In the genomic region with DNA sequence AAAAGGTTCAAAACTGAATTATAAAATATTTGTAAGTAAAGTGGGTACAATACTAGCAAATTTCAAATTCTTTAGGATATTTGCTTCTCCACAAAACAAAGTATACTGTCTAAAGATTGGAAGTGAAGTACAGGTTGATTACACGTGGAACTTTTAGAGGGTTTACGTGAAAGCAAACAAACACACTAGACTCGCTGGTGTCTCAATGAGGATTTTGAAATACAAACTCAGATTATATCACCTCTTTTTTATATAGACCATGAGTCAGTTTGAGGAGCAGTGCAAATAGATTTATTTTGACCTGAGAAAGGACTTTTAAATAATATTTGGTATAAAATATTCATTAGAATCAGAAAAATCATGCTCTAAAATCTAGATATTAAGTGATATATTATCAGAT, we compare ENCODE assay signal across 35 cellular contexts.
"Had no signal": no experiment of that assay in that cellular context is flagged by ENCODE, and none has a peak within 500 bp of the region (broad histone marks: within the 10 kb centered on the region; RNA-seq: fewer than 3 reads in every experiment).

No MANE protein-coding gene starts in this region.

- H3K27ac ChIP-seq: KMS-11 had no signal

- H3K4me3 ChIP-seq: MG63 had no signal

- H3K27me3 ChIP-seq: MG63 had no signal

- DNase-seq: Karpas-422, Kasumi-1, MG63, MM.1S, MV-4-11, NCI-H1048, NCI-H1092, NCI-H1092 treated with DMSO at 0.1 percent for 48 hours, NCI-H1105, NCI-H1105 treated with DMSO at 0.1 percent for 48 hours, NCI-H1417, NCI-H1417 treated with DMSO at 0.1 percent for 48 hours, NCI-H1436, NCI-H1436 treated with DMSO at 0.1 percent for 48 hours, NCI-H146, NCI-H1694, NCI-H1694 treated with DMSO at 0.1 percent for 48 hours, NCI-H187, NCI-H187 treated with DMSO at 0.1 percent for 48 hours, NCI-H1930, NCI-H2029, NCI-H2029 treated with DMSO at 0.1 percent for 48 hours, NCI-H2081, NCI-H2081 treated with DMSO at 0.1 percent for 48 hours, NCI-H2107, NCI-H2171, NCI-H2171 treated with DMSO at 0.1 percent for 48 hours, NCI-H2227 treated with DMSO at 0.1 percent for 48 hours, NCI-H226, NCI-H345, NCI-H446, NCI-H446 treated with DMSO at 0.1 percent for 48 hours, NCI-H510A, NCI-H510A treated with DMSO at 0.1 percent for 48 hours had no signal

- H3K9ac ChIP-seq: KMS-11 had no signal

- H3K9me3 ChIP-seq: MG63 had no signal

- H3K4me2 ChIP-seq: KMS-11 had no signal

- H3K36me3 ChIP-seq: MG63 had no signal
